ENCODE assay signal across 31 cellular contexts in genomic region chr1:6177681-6178380, GRCh38. TPM values are rescaled to one million over a fixed set of nuclear protein-coding genes. Genes with fewer than 3 reads are reported as not detected.
A peak's percentile ranks its signal among the peaks of the same experiment; 100 is the strongest.
DNase-seq lines count a peak whose midpoint lies in the region; ATAC-seq and TF ChIP-seq lines count a peak whose summit lies in the region.
"Had no signal": no experiment of that assay in that cellular context is flagged by ENCODE, and none has a peak within 500 bp of the region (broad histone marks: within the 10 kb centered on the region; RNA-seq: fewer than 3 reads in every experiment).

No MANE protein-coding gene starts in this region.

- H3K36me3 Mint-ChIP-seq in CD8-positive, alpha-beta memory T cell, result peaks cover 0 to 2% (median 0%) of the 10 kb centered on the region in 3 donors
- H3K36me3 Mint-ChIP-seq in T-helper 17 cell (ENCODE audit: low read depth) (peaks cover 2% of the 10 kb centered on the region), memory B cell (no peaks in the 10 kb centered on the region)

- peaks cover 14% of the 10 kb centered on the region for H4K20me1 ChIP-seq in osteoblast (ENCODE audit: insufficient read depth, low read length)

- 81% methylated on average over 18 of the region's 18 CpGs for WGBS in esophagus muscularis mucosa

- no peak for DNase-seq in CD8-positive, alpha-beta memory T cell
- DNase-seq in T-helper 17 cell, result no peak
- no peak for DNase-seq in memory B cell (ENCODE audit: low spot score in 2 of 2)
- DNase-seq in osteoblast (ENCODE audit: insufficient read length, low spot score, missing footprints), result peak; percentile 82
- DNase-seq in NCI-H187 (lab: John Stamatoyannopoulos, UW), result no peak
- DNase-seq in mesenteric fat pad (ENCODE audit: low spot score), result no peak
- no peak for DNase-seq in esophagus muscularis mucosa (ENCODE audit: extremely low spot score)
- DNase-seq: activated CD4-positive, alpha-beta memory T cell treated with anti-CD3 and anti-CD28 coated beads, Interleukin-2, amount 10 ng/mL, durations not matched to agents 7 days and 5 days; activated CD4-positive, alpha-beta T cell treated with anti-CD3 and anti-CD28 coated beads for 1 hour; activated naive CD4-positive, alpha-beta T cell treated with anti-CD3 and anti-CD28 coated beads for 36 hours; anterior cingulate cortex; C1 segment of cervical spinal cord; GM23248; HFFc6; hippocampal formation; left colon; mammary epithelial cell; NCI-H1092; NCI-H1694 treated with DMSO at 0.1 percent for 48 hours; NCI-H2171 treated with DMSO at 0.1 percent for 48 hours; NCI-H510A treated with DMSO at 0.1 percent for 48 hours; occipital lobe; PC-3; psoas muscle; sigmoid colon; stimulated activated CD4-positive, alpha-beta T cell treated with anti-CD3 and anti-CD28 coated beads, Interleukin-4, amount 100 ng/mL, for 1 hour; stomach; T-helper 2 cell; thyroid gland had no signal

- no peaks in the 10 kb centered on the region for H3K9me3 ChIP-seq in CD8-positive, alpha-beta memory T cell (ENCODE audit: low read length)
- H3K9me3 ChIP-seq in T-helper 17 cell (ENCODE audit: control insufficient read depth, low read length, poor library complexity, severe bottlenecking), result no peaks in the 10 kb centered on the region
- no peaks in the 10 kb centered on the region for H3K9me3 ChIP-seq in osteoblast (ENCODE audit: low read depth, low read length)
- H3K9me3 ChIP-seq in esophagus muscularis mucosa, result no peaks in the 10 kb centered on the region
- H3K9me3 ChIP-seq: psoas muscle, sigmoid colon, stomach, thyroid gland had no signal

- peaks cover 0 to 3% (median 0%) of the 10 kb centered on the region in 5 donors for H3K9me3 Mint-ChIP-seq in CD8-positive, alpha-beta memory T cell
- no peaks in the 10 kb centered on the region for H3K9me3 Mint-ChIP-seq in memory B cell
- H3K9me3 Mint-ChIP-seq: activated CD4-positive, alpha-beta memory T cell treated with anti-CD3 and anti-CD28 coated beads, Interleukin-2, amount 10 ng/mL, durations not matched to agents 7 days and 5 days; activated naive CD4-positive, alpha-beta T cell treated with anti-CD3 and anti-CD28 coated beads for 36 hours; HFFc6 had no signal

- no peak for TF ChIP-seq CTCF in osteoblast (IDR thresholded peaks at IDR 0.05; ENCODE audit: extremely low read depth, low read depth, low read length)
- TF ChIP-seq CTCF in esophagus muscularis mucosa (IDR thresholded peaks at IDR 0.05), result no peak

- ATAC-seq in T-helper 17 cell (no peak), memory B cell (ENCODE audit: low read depth) (no peak)
- ATAC-seq: left colon, psoas muscle, Right ventricle myocardium inferior had no signal

- no peak for TF ChIP-seq EP300 in esophagus muscularis mucosa (IDR thresholded peaks at IDR 0.05)

- no peak overlapping the region for H3K4me2 ChIP-seq in osteoblast (ENCODE audit: insufficient read depth, low read length)

- no peaks in the 10 kb centered on the region for H3K36me3 ChIP-seq in CD8-positive, alpha-beta memory T cell (ENCODE audit: insufficient read depth, low read length)
- no peaks in the 10 kb centered on the region for H3K36me3 ChIP-seq in osteoblast (ENCODE audit: insufficient read depth, low read length)
- H3K36me3 ChIP-seq in esophagus muscularis mucosa, result no peaks in the 10 kb centered on the region
- H3K36me3 ChIP-seq: sigmoid colon, stomach, thyroid gland had no signal

- POLR2A ChIA-PET in CD8-positive, alpha-beta memory T cell (lab: Charles Lee), result no interaction called here

- H3K4me3 Mint-ChIP-seq in CD8-positive, alpha-beta memory T cell, result peak overlapping the region in 4 of 7 donors; percentile 4 to 50 (median 38)
- H3K4me3 Mint-ChIP-seq in T-helper 17 cell (peak overlapping the region; percentile 49), memory B cell (peak overlapping the region; percentile 18)
- H3K4me3 Mint-ChIP-seq: activated CD4-positive, alpha-beta memory T cell treated with anti-CD3 and anti-CD28 coated beads, Interleukin-2, amount 10 ng/mL, durations not matched to agents 7 days and 5 days; activated naive CD4-positive, alpha-beta T cell treated with anti-CD3 and anti-CD28 coated beads for 36 hours; HFFc6 had no signal

- CTCF ChIA-PET in CD8-positive, alpha-beta memory T cell (lab: Charles Lee), result interaction anchor here (0.8 kb wide), 1 partner anchor 8 kb away, joined by 3 read pairs; no protein-coding TSS in a partner anchor

- peak overlapping the region in 2 of 8 donors; percentile 9 to 62 for H3K27ac Mint-ChIP-seq in CD8-positive, alpha-beta memory T cell
- H3K27ac Mint-ChIP-seq in T-helper 17 cell (no peak overlapping the region), memory B cell (no peak overlapping the region)
- H3K27ac Mint-ChIP-seq: activated CD4-positive, alpha-beta memory T cell treated with anti-CD3 and anti-CD28 coated beads, Interleukin-2, amount 10 ng/mL, durations not matched to agents 7 days and 5 days; activated naive CD4-positive, alpha-beta T cell treated with anti-CD3 and anti-CD28 coated beads for 36 hours; HFFc6 had no signal

- no peaks in the 10 kb centered on the region for H3K4me1 ChIP-seq in CD8-positive, alpha-beta memory T cell (ENCODE audit: insufficient read depth, low read length)
- H3K4me1 ChIP-seq in osteoblast (ENCODE audit: insufficient read depth, low read length) (no peaks in the 10 kb centered on the region), esophagus muscularis mucosa (peaks cover 15 to 40% (median 36%) of the 10 kb centered on the region in 4 donors)

- no peak overlapping the region for H2AFZ ChIP-seq in osteoblast (ENCODE audit: low read length)
- H2AFZ ChIP-seq: GM23248 had no signal

- H3K27ac ChIP-seq in CD8-positive, alpha-beta memory T cell (ENCODE audit: low read depth, low read length), result no peak overlapping the region
- H3K27ac ChIP-seq in osteoblast (ENCODE audit: low read depth, low read length), result no peak overlapping the region
- no peak overlapping the region for H3K27ac ChIP-seq in esophagus muscularis mucosa (replicated peaks in 1 of 4)
- H3K27ac ChIP-seq: GM23248, psoas muscle, sigmoid colon, stomach, thyroid gland had no signal

- H3K27me3 ChIP-seq in CD8-positive, alpha-beta memory T cell (ENCODE audit: insufficient read depth, low read length, poor library complexity, severe bottlenecking), result peaks cover 13% of the 10 kb centered on the region
- H3K27me3 ChIP-seq in osteoblast (ENCODE audit: insufficient read depth, low read length) (peaks cover 37% of the 10 kb centered on the region), esophagus muscularis mucosa (peaks cover 0 to 76% (median 14%) of the 10 kb centered on the region in 4 donors)

- TF ChIP-seq POLR2A in esophagus muscularis mucosa (IDR thresholded peaks at IDR 0.05; ENCODE audit: low read depth), result no peak

- no peaks in the 10 kb centered on the region for H3K79me2 ChIP-seq in osteoblast (ENCODE audit: insufficient read depth, low read length)

- peaks cover 30 to 37% of the 10 kb centered on the region in 2 donors for H3K27me3 Mint-ChIP-seq in CD8-positive, alpha-beta memory T cell
- peaks cover 38% of the 10 kb centered on the region for H3K27me3 Mint-ChIP-seq in T-helper 17 cell
- peaks cover 11% of the 10 kb centered on the region for H3K27me3 Mint-ChIP-seq in memory B cell

- H3K4me1 Mint-ChIP-seq in CD8-positive, alpha-beta memory T cell, result peaks cover 18 to 28% (median 21%) of the 10 kb centered on the region in 3 donors
- H3K4me1 Mint-ChIP-seq in T-helper 17 cell (peaks cover 16% of the 10 kb centered on the region), memory B cell (peaks cover 11% of the 10 kb centered on the region)

- intact Hi-C loops in esophagus muscularis mucosa (cut with DNase I), result no loop called here

- no peak overlapping the region for H3K4me3 ChIP-seq in CD8-positive, alpha-beta memory T cell (ENCODE audit: low read length)
- H3K4me3 ChIP-seq in osteoblast (ENCODE audit: insufficient read depth, low read length) (no peak overlapping the region), esophagus muscularis mucosa (no peak overlapping the region)
- H3K4me3 ChIP-seq: GM23248, psoas muscle, sigmoid colon, thyroid gland had no signal

RNA-seq across cellular contexts. Expression of gene CHD5, which starts 2.3 kb away (rescaled TPM):
- under 1 TPM; 0.61 to 0.82 TPM for total RNA-seq in CD8-positive, alpha-beta memory T cell
- not detected for polyA plus RNA-seq in CD8-positive, alpha-beta memory T cell
- under 1 TPM; 0.12 to 0.63 TPM for total RNA-seq in T-helper 17 cell
- total RNA-seq in osteoblast, result under 0.01 TPM in 1 of 2 replicates, not detected in the other
- total RNA-seq in mesenteric fat pad, result 0.13 TPM
- 10 to 100 TPM in 2 of 4 donors, 1 to 10 TPM in 2; 5.5 to 16.9 (median 12.0) TPM for total RNA-seq in esophagus muscularis mucosa
- total RNA-seq: HT1080 had no signal

RNA-seq across cellular contexts. Expression of gene RPL22, which starts 21.6 kb away (rescaled TPM):
- 100 to 1,000 TPM; 397 to 449 TPM for total RNA-seq in CD8-positive, alpha-beta memory T cell
- polyA plus RNA-seq in CD8-positive, alpha-beta memory T cell, result 213 TPM
- total RNA-seq in T-helper 17 cell (100 to 1,000 TPM; 510 to 543 TPM), osteoblast (93.0 and 99.3 TPM in 2 replicates), mesenteric fat pad (264 TPM), esophagus muscularis mucosa (100 to 1,000 TPM; 150 to 225 (median 218) TPM)

RNA-seq across cellular contexts. Expression of gene RNF207, which starts 28.1 kb away (rescaled TPM):
- total RNA-seq in CD8-positive, alpha-beta memory T cell, result 10 to 100 TPM; 10.8 to 12.8 TPM
- polyA plus RNA-seq in CD8-positive, alpha-beta memory T cell, result 0.22 TPM
- 10 to 100 TPM; 17.7 to 25.9 TPM for total RNA-seq in T-helper 17 cell
- 10.6 and 42.7 TPM in 2 replicates for total RNA-seq in osteoblast
- total RNA-seq in mesenteric fat pad, result 14.7 TPM
- 10 to 100 TPM; 10.8 to 43.2 (median 20.2) TPM for total RNA-seq in esophagus muscularis mucosa

RNA-seq across cellular contexts. Expression of gene ICMT, which starts 57.9 kb away (rescaled TPM):
- 10 to 100 TPM; 79.1 to 79.4 TPM for total RNA-seq in CD8-positive, alpha-beta memory T cell
- 24.4 TPM for polyA plus RNA-seq in CD8-positive, alpha-beta memory T cell
- total RNA-seq in T-helper 17 cell, result 10 to 100 TPM in 1 of 2 donors, 1 to 10 TPM in 1; 9.8 to 10.2 TPM
- 60.8 and 63.6 TPM in 2 replicates for total RNA-seq in osteoblast
- 72.9 TPM for total RNA-seq in mesenteric fat pad
- 10 to 100 TPM; 60.0 to 89.5 (median 77.8) TPM for total RNA-seq in esophagus muscularis mucosa
